Comparison of ENCODE assay signal across 8 cellular contexts in genomic region chr2:69914235-69915049, GRCh38. TPM values are rescaled to one million over a fixed set of nuclear protein-coding genes. Genes with fewer than 3 reads are reported as not detected.
DNase-seq lines count a peak whose midpoint lies in the region; ATAC-seq and TF ChIP-seq lines count a peak whose summit lies in the region.

No MANE protein-coding gene starts in this region.

- DNase-seq in CD4-positive, CD25-positive, alpha-beta regulatory T cell = peak; percentile 99 to 100 (median 100)
- DNase-seq in NCI-H774 (lab: John Stamatoyannopoulos, UW) = peak; percentile 99
- DNase-seq in activated CD4-positive, alpha-beta memory T cell treated with anti-CD3 and anti-CD28 coated beads for 36 hours = peak; percentile 100
- DNase-seq in dorsolateral prefrontal cortex = peak; percentile 98 to 100 (median 100)
- peak; percentile 100 for DNase-seq in right lobe of liver
- peak; percentile 98 to 100 for DNase-seq in stimulated activated CD4-positive, alpha-beta T cell treated with anti-CD3 and anti-CD28 coated beads, Interleukin-4, amount 100 ng/mL, for 4 hours

- H3K4me1 ChIP-seq in CD4-positive, CD25-positive, alpha-beta regulatory T cell (ENCODE audit: control insufficient read depth, insufficient read depth, low read length, poor library complexity, severe bottlenecking) = peaks cover 32% of the 10 kb centered on the region
- H3K4me1 ChIP-seq in right lobe of liver = peaks cover 0 to 6% (median 3%) of the 10 kb centered on the region in 4 donors

- peak overlapping the region; percentile 70 to 94 (median 93) for H3K27ac Mint-ChIP-seq in CD4-positive, CD25-positive, alpha-beta regulatory T cell
- peak overlapping the region; percentile 89 for H3K27ac Mint-ChIP-seq in activated CD4-positive, alpha-beta memory T cell treated with anti-CD3 and anti-CD28 coated beads for 36 hours

- POLR2A ChIA-PET in activated CD4-positive, alpha-beta memory T cell treated with anti-CD3 and anti-CD28 coated beads for 36 hours (lab: Charles Lee) = interaction anchor here (0.6 to 5.1 kb wide), 35 partner anchors 9 to 390 kb away, joined by 3 to 64 read pairs (median 5); partner anchors contain the start of genes C2orf42, PCBP1, PCYOX1 and SNRNP27

- H3K4me3 ChIP-seq in CD4-positive, CD25-positive, alpha-beta regulatory T cell (ENCODE audit: low read depth, low read length) = peak overlapping the region; percentile 64
- H3K4me3 ChIP-seq in dorsolateral prefrontal cortex = peak overlapping the region; percentile 71 to 99 (median 89)
- peak overlapping the region; percentile 64 to 88 (median 78) for H3K4me3 ChIP-seq in right lobe of liver

- TF ChIP-seq CTCF in dorsolateral prefrontal cortex (IDR thresholded peaks at IDR 0.05 in 54 of 56, conservative IDR thresholded peaks at IDR 0.05 in 2 of 56; ENCODE audit: low read depth in 1 of 56, partially characterized antibody in 56 of 56) = peak in 53 of 56 donors; percentile 13 to 75 (median 52)
- TF ChIP-seq CTCF in right lobe of liver (IDR thresholded peaks at IDR 0.05) = peak; percentile 5 to 50 (median 28)

- CTCF ChIA-PET in activated CD4-positive, alpha-beta memory T cell treated with anti-CD3 and anti-CD28 coated beads for 36 hours (lab: Charles Lee) = interaction anchor here (0.6 to 8.6 kb wide), 19 partner anchors 12 to 703 kb away, joined by 3 to 119 read pairs (median 5); partner anchors contain the start of genes C2orf42, FAM136A, SNRNP27 and SNRPG

- H3K9me3 Mint-ChIP-seq in CD4-positive, CD25-positive, alpha-beta regulatory T cell = no peaks in the 10 kb centered on the region
- no peaks in the 10 kb centered on the region for H3K9me3 Mint-ChIP-seq in activated CD4-positive, alpha-beta memory T cell treated with anti-CD3 and anti-CD28 coated beads for 36 hours

- H3K4me3 Mint-ChIP-seq in CD4-positive, CD25-positive, alpha-beta regulatory T cell = peak overlapping the region; percentile 88 to 92 (median 90)
- H3K4me3 Mint-ChIP-seq in activated CD4-positive, alpha-beta memory T cell treated with anti-CD3 and anti-CD28 coated beads for 36 hours = peak overlapping the region; percentile 82

- H3K4me1 Mint-ChIP-seq in CD4-positive, CD25-positive, alpha-beta regulatory T cell = peaks cover 19 to 49% (median 34%) of the 10 kb centered on the region in 4 donors
- H3K4me1 Mint-ChIP-seq in activated CD4-positive, alpha-beta memory T cell treated with anti-CD3 and anti-CD28 coated beads for 36 hours (ENCODE audit: low read depth) = peaks cover 40% of the 10 kb centered on the region

- H3K27ac ChIP-seq in CD4-positive, CD25-positive, alpha-beta regulatory T cell (ENCODE audit: insufficient read depth, low read length, poor library complexity, severe bottlenecking) = peak overlapping the region; percentile 97
- H3K27ac ChIP-seq in dorsolateral prefrontal cortex (peak overlapping the region; percentile 89 to 100 (median 99)), right lobe of liver (peak overlapping the region; percentile 98 to 100 (median 100))

- H3K36me3 ChIP-seq in CD4-positive, CD25-positive, alpha-beta regulatory T cell (ENCODE audit: control insufficient read depth, insufficient read depth, low read length) = peaks cover 19% of the 10 kb centered on the region
- H3K36me3 ChIP-seq in right lobe of liver = peaks cover 0 to 22% (median 2%) of the 10 kb centered on the region in 4 donors

- H3K27me3 ChIP-seq in CD4-positive, CD25-positive, alpha-beta regulatory T cell (ENCODE audit: control insufficient read depth, insufficient read depth, low read length) = no peaks in the 10 kb centered on the region
- H3K27me3 ChIP-seq in dorsolateral prefrontal cortex (no peaks in the 10 kb centered on the region), right lobe of liver (no peaks in the 10 kb centered on the region)

- H3K27me3 Mint-ChIP-seq in CD4-positive, CD25-positive, alpha-beta regulatory T cell = no peaks in the 10 kb centered on the region
- no peaks in the 10 kb centered on the region for H3K27me3 Mint-ChIP-seq in activated CD4-positive, alpha-beta memory T cell treated with anti-CD3 and anti-CD28 coated beads for 36 hours

- peak; percentile 94 for ATAC-seq in CD4-positive, CD25-positive, alpha-beta regulatory T cell (ENCODE audit: low read depth in 2 of 2)
- ATAC-seq in GM19395 (IDR thresholded peaks at IDR 0.05; ENCODE audit: unreplicated experiment) (peak; percentile 92), HG03565 (IDR thresholded peaks at IDR 0.05; ENCODE audit: unreplicated experiment) (peak; percentile 84), right lobe of liver (peak; percentile 85 to 95 (median 90))

- H3K9me3 ChIP-seq in CD4-positive, CD25-positive, alpha-beta regulatory T cell (ENCODE audit: control insufficient read depth in 2 of 2, low read length in 2 of 2) = no peaks in the 10 kb centered on the region
- H3K9me3 ChIP-seq in right lobe of liver = no peaks in the 10 kb centered on the region

- intact Hi-C loops in activated CD4-positive, alpha-beta memory T cell treated with anti-CD3 and anti-CD28 coated beads for 36 hours (cut with micrococcal nuclease) = loop anchor here (1.0 to 2.0 kb wide), 9 partner anchors 18 to 378 kb away; partner anchors contain the start of genes C2orf42, SNRPG and TIA1
- intact Hi-C loops in dorsolateral prefrontal cortex (cut with DNase I) (loop anchor here (1.0 to 10.0 kb wide), 10 partner anchors 48 to 388 kb away; partner anchors contain the start of genes C2orf42 (in 2 of the 2), TIA1 (in 2 of the 2), ASPRV1 (in 1 of the 2) and FAM136A (in 1 of the 2)), right lobe of liver (cut with DNase I) (loop anchor here (5.0 to 10.0 kb wide), 3 partner anchors 150 to 228 kb away; no protein-coding TSS in a partner anchor)

- 0% methylated on average over 27 of the region's 57 CpGs for WGBS in right lobe of liver (ENCODE audit: insufficient coverage, low coverage, low lambda C conversion rate, missing lambda C conversion rate)

- peak; percentile 88 for TF ChIP-seq POLR2A in right lobe of liver (IDR thresholded peaks at IDR 0.05)

- H3K36me3 Mint-ChIP-seq in CD4-positive, CD25-positive, alpha-beta regulatory T cell = peaks cover 9% of the 10 kb centered on the region
- peaks cover 8% of the 10 kb centered on the region for H3K36me3 Mint-ChIP-seq in activated CD4-positive, alpha-beta memory T cell treated with anti-CD3 and anti-CD28 coated beads for 36 hours

RNA-seq across cellular contexts. Expression of gene MXD1, which starts 0.5 kb away (rescaled TPM):
- 40.6 TPM for total RNA-seq in CD4-positive, CD25-positive, alpha-beta regulatory T cell
- polyA plus RNA-seq in CD4-positive, CD25-positive, alpha-beta regulatory T cell = 10 to 100 TPM in 2 of 4 donors, 1 to 10 TPM in 2; 8.3 to 13.3 (median 11.0) TPM
- 10 to 100 TPM; 14.1 to 15.9 TPM for total RNA-seq in activated CD4-positive, alpha-beta memory T cell treated with anti-CD3 and anti-CD28 coated beads for 36 hours
- total RNA-seq in dorsolateral prefrontal cortex (10 to 100 TPM; 12.4 to 45.6 (median 20.6) TPM), right lobe of liver (10 to 100 TPM in 1 of 6 experiments, 1 to 10 TPM in 5; 3.5 to 13.1 (median 4.3) TPM)

RNA-seq across cellular contexts. Expression of gene SNRNP27, which starts 20.7 kb away (rescaled TPM):
- total RNA-seq in CD4-positive, CD25-positive, alpha-beta regulatory T cell = 44.1 TPM
- 10 to 100 TPM; 51.7 to 70.2 (median 60.0) TPM for polyA plus RNA-seq in CD4-positive, CD25-positive, alpha-beta regulatory T cell
- total RNA-seq in activated CD4-positive, alpha-beta memory T cell treated with anti-CD3 and anti-CD28 coated beads for 36 hours = 10 to 100 TPM; 67.5 to 70.4 TPM
- total RNA-seq in dorsolateral prefrontal cortex = 10 to 100 TPM; 37.8 to 95.6 (median 69.7) TPM
- 10 to 100 TPM; 12.1 to 37.7 (median 17.2) TPM for total RNA-seq in right lobe of liver

RNA-seq across cellular contexts. Expression of gene ASPRV1, which starts 47.0 kb away (rescaled TPM):
- 1.7 TPM for total RNA-seq in CD4-positive, CD25-positive, alpha-beta regulatory T cell
- 1 to 10 TPM in 3 of 4 donors, under 1 TPM in 1; 0.62 to 1.5 (median 1.1) TPM for polyA plus RNA-seq in CD4-positive, CD25-positive, alpha-beta regulatory T cell
- under 1 TPM; 0.63 to 0.71 TPM for total RNA-seq in activated CD4-positive, alpha-beta memory T cell treated with anti-CD3 and anti-CD28 coated beads for 36 hours
- total RNA-seq in dorsolateral prefrontal cortex (10 to 100 TPM in 26 of 120 experiments, 1 to 10 TPM in 94; 5.0 to 15.7 (median 8.2) TPM), right lobe of liver (under 1 TPM; 0.31 to 0.98 (median 0.59) TPM)

Comparison
In these comparisons a context has a peak if more than half of its experiments do, and no peak if none do; other contexts are left out.
1. Peak in every context shown above with its lines: DNase-seq, ATAC-seq, H3K4me3 ChIP-seq and H3K27ac ChIP-seq.